In the genomic region with DNA sequence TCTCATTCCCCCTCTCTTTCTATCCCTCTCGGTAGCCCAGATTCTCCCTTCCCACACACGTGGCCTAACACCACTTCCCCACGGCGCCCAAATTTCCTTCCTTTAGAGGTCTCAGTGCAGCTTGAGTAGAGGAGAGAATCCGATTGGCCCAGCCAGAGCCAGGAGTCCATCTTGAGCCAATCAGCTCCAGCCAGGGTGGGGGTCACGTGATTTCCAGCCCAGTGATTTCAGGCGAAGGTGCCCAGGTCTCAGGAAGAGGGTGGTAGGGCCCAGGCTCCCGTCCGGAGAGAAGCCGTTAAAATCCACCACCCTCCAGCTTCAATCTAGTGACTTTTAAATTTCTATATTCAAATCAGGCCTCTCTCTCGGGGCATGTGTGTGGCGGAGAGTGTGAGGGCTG, we compare ENCODE assay signal across 23 cellular contexts. TPM values are rescaled to one million over a fixed set of nuclear protein-coding genes. Genes with fewer than 3 reads are reported as not detected.
DNase-seq lines count a peak whose midpoint lies in the region; ATAC-seq, FAIRE-seq and TF ChIP-seq lines count a peak whose summit lies in the region.
"Had no signal": no experiment of that assay in that cellular context is flagged by ENCODE, and none has a peak within 500 bp of the region (broad histone marks: within the 10 kb centered on the region; RNA-seq: fewer than 3 reads in every experiment).

No MANE protein-coding gene starts in this region.

- in situ Hi-C loops in HepG2 (cut with HindIII; ENCODE audit: extremely low pct_ligation_motif_present, low pct_unique_long_range_greater_than_20kb), result no loop called here

- H3K4me1 ChIP-seq in HepG2 (ENCODE audit: insufficient read depth, low read length), result no peaks in the 10 kb centered on the region
- no peaks in the 10 kb centered on the region for H3K4me1 ChIP-seq in right lobe of liver
- H3K4me1 ChIP-seq in psoas muscle, result no peaks in the 10 kb centered on the region
- H3K4me1 ChIP-seq: Caco-2 had no signal

- TF ChIP-seq CTCF in HepG2 (CRISPR knock-in tag; IDR thresholded peaks at IDR 0.05), result no peak
- no peak for TF ChIP-seq CTCF in right lobe of liver (IDR thresholded peaks at IDR 0.05)
- no peak for TF ChIP-seq CTCF in RWPE1 (conservative IDR thresholded peaks at IDR 0.05; ENCODE audit: low read depth)
- TF ChIP-seq CTCF in fibroblast of mammary gland (conservative IDR thresholded peaks at IDR 0.05; ENCODE audit: control insufficient read depth, insufficient read depth, low read depth, low read length), result no peak
- no peak for TF ChIP-seq CTCF in psoas muscle (IDR thresholded peaks at IDR 0.05)

- no peak for FAIRE-seq in HepG2 (lab: Jason Lieb, UNC)
- FAIRE-seq: HTR-8/SVneo, RCC 7860 had no signal

- intact Hi-C loops in HepG2 (cut with micrococcal nuclease; ENCODE audit: unreplicated experiment), result no loop called here
- intact Hi-C loops in right lobe of liver (cut with DNase I), result no loop called here
- intact Hi-C loops in psoas muscle (cut with DNase I), result no loop called here

- TF ChIP-seq EP300 in HepG2 (IDR thresholded peaks at IDR 0.05; ENCODE audit: low read depth in 2 of 2, low read length in 2 of 2) (no peak), HepG2 (CRISPR knock-in tag; IDR thresholded peaks at IDR 0.05; ENCODE audit: borderline replicate concordance) (no peak)

- H4K20me1 ChIP-seq in HepG2 (ENCODE audit: insufficient read depth, low read length), result no peaks in the 10 kb centered on the region

- H3K27ac ChIP-seq in HepG2 (ENCODE audit: extremely low read length, insufficient read depth, low read length), result no peak overlapping the region
- H3K27ac ChIP-seq in right lobe of liver, result no peak overlapping the region
- no peak overlapping the region for H3K27ac ChIP-seq in RWPE1
- H3K27ac ChIP-seq in psoas muscle, result no peak overlapping the region

- H3K36me3 ChIP-seq in HepG2 (replicated peaks in 1 of 2; ENCODE audit: control insufficient read depth in 1 of 2, insufficient read depth in 2 of 2, low read length in 2 of 2) (no peaks in the 10 kb centered on the region), right lobe of liver (no peaks in the 10 kb centered on the region), psoas muscle (ENCODE audit: insufficient read depth in 1 of 2, low read depth in 1 of 2) (no peaks in the 10 kb centered on the region)

- H3K4me3 ChIP-seq in HepG2 (replicated peaks in 1 of 3; ENCODE audit: insufficient read depth in 1 of 3, low read depth in 2 of 3, low read length in 3 of 3) (no peak overlapping the region), right lobe of liver (no peak overlapping the region), fibroblast of mammary gland (ENCODE audit: control insufficient read depth, low read depth, low read length) (no peak overlapping the region), psoas muscle (no peak overlapping the region)

- CTCF ChIA-PET in HepG2 (lab: Yijun Ruan, JAX; ENCODE audit: low intra/inter-chr PET ratio, low total read pairs), result no interaction called here
- CTCF ChIA-PET in RWPE1 (lab: Yijun Ruan, JAX), result no interaction called here

- ATAC-seq in HepG2 (no peak), right lobe of liver (no peak), psoas muscle (peak in 3 of 4 donors; percentile 67 to 77 (median 73)), HG02938 (IDR thresholded peaks at IDR 0.05; ENCODE audit: unreplicated experiment) (no peak), left lobe of liver (no peak)

- no peak overlapping the region for H3K4me2 ChIP-seq in HepG2 (ENCODE audit: low read depth, low read length)

- no peaks in the 10 kb centered on the region for H3K79me2 ChIP-seq in HepG2 (ENCODE audit: insufficient read depth, low read length)

- no peak for TF ChIP-seq RAD21 in HepG2 (CRISPR knock-in tag; IDR thresholded peaks at IDR 0.05)

- H3K9me3 ChIP-seq in HepG2 (ENCODE audit: low read length) (no peaks in the 10 kb centered on the region), right lobe of liver (no peaks in the 10 kb centered on the region), psoas muscle (no peaks in the 10 kb centered on the region)

- no peak for DNase-seq in HepG2 (ENCODE audit: low spot score)
- no peak for DNase-seq in right lobe of liver
- peak; percentile 16 for DNase-seq in RWPE1 (ENCODE audit: low spot score)
- DNase-seq in fibroblast of mammary gland (ENCODE audit: low read depth), result peak; percentile 1
- DNase-seq in psoas muscle, result no peak
- no peak for DNase-seq in DMS114 treated with DMSO at 0.1 percent for 48 hours (lab: John Stamatoyannopoulos, UW; ENCODE audit: unreplicated experiment)
- DNase-seq in left lobe of liver (ENCODE audit: low spot score), result no peak
- DNase-seq: AML-193, Caco-2, DMS79 treated with DMSO at 0.1 percent for 48 hours, GF-D8, GOT3, KG1, NCI-H1092, NCI-H2107, NCI-H345, NCI-H748 treated with DMSO at 0.1 percent for 48 hours, SHP77 treated with DMSO at 0.1 percent for 48 hours had no signal

- H3K9ac ChIP-seq in HepG2 (ENCODE audit: insufficient read depth, low read depth, low read length), result no peak overlapping the region

- TF ChIP-seq POLR2A in HepG2 (IDR thresholded peaks at IDR 0.05; ENCODE audit: insufficient read depth in 1 of 2, low read depth in 2 of 2, low read length in 2 of 2) (no peak), right lobe of liver (IDR thresholded peaks at IDR 0.05) (no peak)

- POLR2A ChIA-PET in HepG2 (lab: Yijun Ruan, JAX), result no interaction called here
- POLR2A ChIA-PET in RWPE1 (lab: Yijun Ruan, JAX; ENCODE audit: low non-redundant PET), result no interaction called here

- BruUV-seq in HepG2 (replicated peaks; lab: Mats Ljungman, UMichigan), result no TSS peak

- peaks cover 3 to 28% of the 10 kb centered on the region in 2 experiments; a peak in 4 of 5 replicates for H3K27me3 ChIP-seq in HepG2 (ENCODE audit: control insufficient read depth in 1 of 2, insufficient read depth in 2 of 2, low read length in 2 of 2)
- H3K27me3 ChIP-seq in right lobe of liver, result no peaks in the 10 kb centered on the region
- H3K27me3 ChIP-seq in psoas muscle (ENCODE audit: insufficient read depth in 3 of 3, low read length in 2 of 3), result peaks cover 0 to 14% (median 3%) of the 10 kb centered on the region in 3 donors

- H2AFZ ChIP-seq in HepG2 (ENCODE audit: low read length), result no peak overlapping the region

- WGBS in HepG2 (ENCODE audit: low lambda C conversion rate), result 49% methylated on average over 12 of the region's 12 CpGs
- 67% methylated on average over 12 of the region's 12 CpGs for WGBS in right lobe of liver (ENCODE audit: insufficient coverage, low coverage, low lambda C conversion rate, missing lambda C conversion rate)
- 40 to 52% (median 49%) methylated on average over 12 of the region's 12 CpGs for WGBS in psoas muscle, 3 donors

TF ChIP-seq in HepG2, 621 proteins besides CTCF, POLR2A, EP300 and RAD21:
- no peak for TF ChIP-seq MED1 (CRISPR knock-in tag; IDR thresholded peaks at IDR 0.05)
- no peak for TF ChIP-seq TSC22D2 (CRISPR knock-in tag; IDR thresholded peaks at IDR 0.05; ENCODE audit: borderline replicate concordance)
- no peak for TF ChIP-seq GZF1 (CRISPR knock-in tag; IDR thresholded peaks at IDR 0.05)
- TF ChIP-seq TCF12 (IDR thresholded peaks at IDR 0.05), result no peak
- TF ChIP-seq TCF12 (CRISPR knock-in tag; IDR thresholded peaks at IDR 0.05), result no peak
- TF ChIP-seq RAD51 (IDR thresholded peaks at IDR 0.05; ENCODE audit: borderline replicate concordance), result peak; percentile 58; the same call in 1 of the 2 replicates

RNA-seq across cellular contexts. Expression of a gene that starts 45.2 kb away (rescaled TPM):
- total RNA-seq in HepG2 (2016; rRNA removed; fragmentation: Illumina TruSeq; extraction: Trizol), result not detected in 2 replicates
- total RNA-seq in HepG2 (2016; cell fraction: cytosol; rRNA removed; fragmentation: Illumina TruSeq; extraction: Trizol; ENCODE audit: low read depth), result not detected in 2 replicates
- total RNA-seq in HepG2 (2016; cell fraction: insoluble cytoplasmic fraction; rRNA removed; fragmentation: Illumina TruSeq; extraction: Trizol), result not detected in 2 replicates
- not detected in 2 replicates for total RNA-seq in HepG2 (2016; cell fraction: membrane; rRNA removed; fragmentation: Illumina TruSeq; extraction: Trizol)
- not detected in 2 replicates for total RNA-seq in HepG2 (2016; cell fraction: nucleus; rRNA removed; fragmentation: Illumina TruSeq; extraction: Trizol)
- polyA plus RNA-seq in HepG2 (2011; rRNA removed), result not detected in 2 replicates
- polyA plus RNA-seq in HepG2 (2011; cell fraction: cytosol; rRNA removed), result not detected in 2 replicates
- polyA plus RNA-seq in HepG2 (2011; cell fraction: nucleus; rRNA removed), result not detected in 2 replicates
- not detected in 2 replicates for polyA plus RNA-seq in HepG2 (2012)
- not detected in 2 replicates for polyA plus RNA-seq in HepG2 (2016; cell fraction: cytosol; fragmentation: Illumina TruSeq; extraction: Trizol; ENCODE audit: low read depth)
- not detected in 2 replicates for polyA plus RNA-seq in HepG2 (2016; cell fraction: insoluble cytoplasmic fraction; fragmentation: Illumina TruSeq; extraction: Trizol; ENCODE audit: low read depth)
- polyA plus RNA-seq in HepG2 (2016; cell fraction: membrane; fragmentation: Illumina TruSeq; extraction: Trizol; ENCODE audit: low read depth), result not detected in 2 replicates
- polyA plus RNA-seq in HepG2 (2016; cell fraction: nucleus; fragmentation: Illumina TruSeq; extraction: Trizol; ENCODE audit: insufficient read depth, low read depth), result not detected in 2 replicates
- polyA minus RNA-seq in HepG2 (2011; rRNA and poly(A)+ RNA removed; ENCODE audit: low replicate concordance), result not detected in 2 replicates
- not detected in 2 replicates for polyA minus RNA-seq in HepG2 (2011; cell fraction: cytosol; rRNA and poly(A)+ RNA removed)
- not detected in 2 replicates for polyA minus RNA-seq in HepG2 (2011; cell fraction: nucleus; rRNA and poly(A)+ RNA removed)
- 1 to 10 TPM in 3 of 6 experiments, under 1 TPM in 3; 0.49 to 4.3 (median 1.0) TPM for total RNA-seq in right lobe of liver
- over 10,000 TPM in 3 of 4 donors, 1,000 to 10,000 TPM in 1; 8,427 to 31,606 (median 20,652) TPM for total RNA-seq in psoas muscle
- over 10,000 TPM in 2 of 3 donors, 1,000 to 10,000 TPM in 1; 7,765 to 17,490 (median 15,368) TPM for polyA plus RNA-seq in psoas muscle
- total RNA-seq in left lobe of liver, result not detected
- total RNA-seq: A673, Caco-2, M059J had no signal

Comparison
In these comparisons a context has a peak if more than half of its experiments do, and no peak if none do; other contexts are left out.
1. ATAC-seq: peak in psoas muscle (3 of 4); none in HepG2 (single experiment), right lobe of liver (0 of 4), HG02938 (single experiment) and left lobe of liver (single experiment).
2. DNase-seq: peak in RWPE1 (single experiment) and fibroblast of mammary gland (single experiment); none in HepG2 (single experiment), right lobe of liver (0 of 3), psoas muscle (0 of 2), DMS114 treated with DMSO at 0.1 percent for 48 hours (single experiment) and left lobe of liver (single experiment).
3. RNA of a gene that starts 45.2 kb away (total RNA-seq): 8,427 to 31,606 TPM in psoas muscle; 0.49 to 4.3 TPM in right lobe of liver, not detected in HepG2 and not detected in left lobe of liver (single experiment); every median in the first group is over 1,000 times any median in the second.